1 cellular context compared by ENCODE assay signal in genomic region chr12:123269395-123269892, GRCh38.
A peak's percentile ranks its signal among the peaks of the same experiment; 100 is the strongest.
TF ChIP-seq lines count a peak whose summit lies in the region.

No MANE protein-coding gene starts in this region.

TF ChIP-seq in IMR-90, 13 proteins besides CTCF, POLR2A, EP300 and RAD21:
- TF ChIP-seq MAZ (IDR thresholded peaks at IDR 0.05; ENCODE audit: borderline replicate concordance, low read depth, low read length), result peak; percentile 31; the same call in 1 of the 2 replicates
- 0 out of 2 replicates have a peak, but pooled peaks have one; percentile 9 for TF ChIP-seq MXI1 (IDR thresholded peaks at IDR 0.05; ENCODE audit: borderline replicate concordance, low read depth, low read length)
- TF ChIP-seq CHD1 (IDR thresholded peaks at IDR 0.05; ENCODE audit: low read depth, low read length), result no peak
- TF ChIP-seq USF2 (IDR thresholded peaks at IDR 0.05; ENCODE audit: low read depth, low read length), result no peak
